Comparison of ENCODE assay signal across 7 cellular contexts in the genomic region with DNA sequence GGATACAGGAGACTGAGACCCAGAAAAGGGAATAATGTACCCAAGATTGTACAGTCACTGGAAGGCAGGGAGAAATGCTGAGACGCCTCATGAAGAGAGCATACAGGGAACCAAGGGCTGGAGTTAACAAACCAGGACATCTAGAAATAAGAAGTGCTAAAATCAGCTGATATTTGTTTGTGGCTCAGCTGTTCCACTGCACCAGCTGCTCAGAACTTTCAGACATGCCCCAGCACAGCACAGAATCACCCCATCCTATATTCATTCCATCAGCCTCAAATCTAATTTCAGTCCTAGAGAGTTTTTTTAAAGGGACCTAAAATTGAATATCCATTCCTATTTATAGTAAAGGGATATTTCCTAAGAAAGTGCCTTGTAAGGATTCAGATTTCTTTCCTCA.
"Had no signal": no experiment of that assay in that cellular context is flagged by ENCODE, and none has a peak within 500 bp of the region (broad histone marks: within the 10 kb centered on the region; RNA-seq: fewer than 3 reads in every experiment).

No MANE protein-coding gene starts in this region.

- DNase-seq: GM23248, GOT3, H7, HFFc6, IMR-90 had no signal

- H3K9ac ChIP-seq: GM23248 had no signal

- H3K9me3 ChIP-seq: HAP-1 had no signal

- H2AFZ ChIP-seq: GM23248 had no signal

- H3K4me1 ChIP-seq: HAP-1 had no signal

- ATAC-seq: HCT116 had no signal

- H3K4me3 ChIP-seq: GM23248, HAP-1 had no signal

- H3K36me3 ChIP-seq: HAP-1 had no signal

- H3K27ac ChIP-seq: GM23248 had no signal
